ENCODE assay signal across 7 cellular contexts in genomic region chr6:89411269-89412070, GRCh38. TPM values are rescaled to one million over a fixed set of nuclear protein-coding genes. Genes with fewer than 3 reads are reported as not detected.
DNase-seq lines count a peak whose midpoint lies in the region; ATAC-seq and TF ChIP-seq lines count a peak whose summit lies in the region.

No MANE protein-coding gene starts in this region.

- ATAC-seq in GM18498 (IDR thresholded peaks at IDR 0.05; ENCODE audit: unreplicated experiment) (peak; percentile 48), foreskin keratinocyte (peak; percentile 63)

- DNase-seq in HFF-Myc (ENCODE audit: extremely low read depth, low read depth): no peak
- peak; percentile 50 for DNase-seq in NCI-H1105 treated with DMSO at 0.1 percent for 48 hours (lab: John Stamatoyannopoulos, UW)
- peak; percentile 68 for DNase-seq in activated T-cell treated with anti-CD3 and anti-CD28 coated beads, Interleukin-2, amount 50 U/mL, for 24 hours
- peak in 1 of 2 donors; percentile 6 for DNase-seq in foreskin keratinocyte
- peak in 39 of 56 donors; percentile 8 to 78 (median 54) for DNase-seq in nucleus accumbens (lab: John Stamatoyannopoulos, UW)
- no peak for DNase-seq in SKM-1 (lab: John Stamatoyannopoulos, UW; ENCODE audit: unreplicated experiment)

- no peaks in the 10 kb centered on the region for H3K36me3 Mint-ChIP-seq in activated T-cell treated with anti-CD3 and anti-CD28 coated beads, Interleukin-2, amount 50 U/mL, for 24 hours (ENCODE audit: low read depth)

- H3K4me1 Mint-ChIP-seq in activated T-cell treated with anti-CD3 and anti-CD28 coated beads, Interleukin-2, amount 50 U/mL, for 24 hours (ENCODE audit: low read depth): peaks cover 22% of the 10 kb centered on the region

- H3K27ac Mint-ChIP-seq in activated T-cell treated with anti-CD3 and anti-CD28 coated beads, Interleukin-2, amount 50 U/mL, for 24 hours: no peak overlapping the region

- TF ChIP-seq CTCF in HFF-Myc (IDR thresholded peaks at IDR 0.05; ENCODE audit: low read depth, low read length, missing control alignments): no peak
- TF ChIP-seq CTCF in foreskin keratinocyte (conservative IDR thresholded peaks at IDR 0.05): no peak

- no peak overlapping the region for H3K27ac ChIP-seq in foreskin keratinocyte

- no peaks in the 10 kb centered on the region for H3K9me3 Mint-ChIP-seq in activated T-cell treated with anti-CD3 and anti-CD28 coated beads, Interleukin-2, amount 50 U/mL, for 24 hours

- peaks cover 98% of the 10 kb centered on the region for H3K27me3 ChIP-seq in foreskin keratinocyte

- peaks cover 11% of the 10 kb centered on the region for H3K27me3 Mint-ChIP-seq in activated T-cell treated with anti-CD3 and anti-CD28 coated beads, Interleukin-2, amount 50 U/mL, for 24 hours

- peak overlapping the region; percentile 19 for H3K4me3 ChIP-seq in HFF-Myc (replicated peaks; ENCODE audit: low read depth, low read length)

- H3K4me3 Mint-ChIP-seq in activated T-cell treated with anti-CD3 and anti-CD28 coated beads, Interleukin-2, amount 50 U/mL, for 24 hours: peak overlapping the region; percentile 79

- H3K4me1 ChIP-seq in foreskin keratinocyte: no peaks in the 10 kb centered on the region

RNA-seq across cellular contexts. Expression of gene RRAGD, which starts 0.6 kb away (rescaled TPM):
- total RNA-seq in foreskin keratinocyte: 0.04 and 0.14 TPM in 2 replicates
- polyA plus RNA-seq in foreskin keratinocyte: 0.04 and 0.08 TPM in 2 replicates

RNA-seq across cellular contexts. Expression of gene ANKRD6, which starts 21.5 kb away (rescaled TPM):
- total RNA-seq in foreskin keratinocyte: 7.0 and 8.1 TPM in 2 replicates
- polyA plus RNA-seq in foreskin keratinocyte: 2.7 and 3.4 TPM in 2 replicates

RNA-seq across cellular contexts. Expression of gene UBE2J1, which starts 58.9 kb away (rescaled TPM):
- 26.4 and 27.5 TPM in 2 replicates for total RNA-seq in foreskin keratinocyte
- polyA plus RNA-seq in foreskin keratinocyte: 14.0 and 14.9 TPM in 2 replicates

Comparison
In these comparisons a context has a peak if more than half of its experiments do, and no peak if none do; other contexts are left out.
1. DNase-seq: peak in NCI-H1105 treated with DMSO at 0.1 percent for 48 hours (single experiment), activated T-cell treated with anti-CD3 and anti-CD28 coated beads, Interleukin-2, amount 50 U/mL, for 24 hours (single experiment) and nucleus accumbens (39 of 56); none in HFF-Myc (single experiment) and SKM-1 (single experiment).